Comparison of ENCODE assay signal across 36 cellular contexts in genomic region chr11:77201991-77202841, GRCh38.
A peak's percentile ranks its signal among the peaks of the same experiment; 100 is the strongest.
DNase-seq lines count a peak whose midpoint lies in the region; ATAC-seq, FAIRE-seq and TF ChIP-seq lines count a peak whose summit lies in the region.
"Had no signal": no experiment of that assay in that cellular context is flagged by ENCODE, and none has a peak within 500 bp of the region (broad histone marks: within the 10 kb centered on the region; RNA-seq: fewer than 3 reads in every experiment).

No MANE protein-coding gene starts in this region.

- TF ChIP-seq RAD21 in HepG2 (CRISPR knock-in tag; IDR thresholded peaks at IDR 0.05) = no peak

- no peaks in the 10 kb centered on the region for H3K4me1 Mint-ChIP-seq in chondrocyte (ENCODE audit: low read depth)
- H3K4me1 Mint-ChIP-seq: nephron had no signal

- no peak overlapping the region for H3K27ac Mint-ChIP-seq in chondrocyte (ENCODE audit: unreplicated experiment)
- H3K27ac Mint-ChIP-seq: activated CD8-positive, alpha-beta T cell treated with anti-CD3 and anti-CD28 coated beads for 36 hours; nephron; stimulated activated naive CD8-positive, alpha-beta T cell treated with anti-CD3 and anti-CD28 coated beads, Interleukin-15, Interleukin-2, amounts not matched to agents 100 ng/mL and 50 ng/mL, for 24 hours; T-helper 17 cell had no signal

- DNase-seq in right lobe of liver (peak in 2 of 3 donors; percentile 41 to 52), HepG2 (ENCODE audit: low spot score) (no peak), chondrocyte (ENCODE audit: low spot score) (peak; percentile 68), sciatic nerve (ENCODE audit: low spot score) (peak; percentile 42), urothelium cell line (ENCODE audit: low spot score) (no peak), tibial nerve (ENCODE audit: low spot score in 2 of 2) (no peak)
- DNase-seq: activated CD4-positive, alpha-beta T cell treated with anti-CD3 and anti-CD28 coated beads for 1 hour; activated CD8-positive, alpha-beta T cell treated with anti-CD3 and anti-CD28 coated beads for 36 hours; activated naive CD4-positive, alpha-beta T cell treated with Interleukin-2 at 50 U/mL for 16 hours; activated T-cell treated with anti-CD3 and anti-CD28 coated beads, Interleukin-2, amount 50 U/mL, for 4 hours; amygdala; COR-L47; DMS53; effector CD4-positive, alpha-beta T cell; MV-4-11; NCI-H1436; NCI-H2081; NCI-H2227 treated with DMSO at 0.1 percent for 48 hours; NCI-H526; PC-3; small intestine; thyroid gland had no signal

- ATAC-seq in right lobe of liver (no peak), HepG2 (no peak), sciatic nerve (no peak), GM21423 (IDR thresholded peaks at IDR 0.05; ENCODE audit: unreplicated experiment) (no peak)
- ATAC-seq: activated CD8-positive, alpha-beta T cell treated with anti-CD3 and anti-CD28 coated beads for 36 hours; activated T-cell treated with anti-CD3 and anti-CD28 coated beads, Interleukin-2, amount 50 U/mL, for 4 hours; gastrocnemius medialis; HCT116; mucosa of descending colon; PC-3; Right ventricle myocardium inferior; SK-N-SH treated with all-trans-retinoic acid at 6 μM for 48 hours; T-helper 17 cell had no signal

- H3K79me2 ChIP-seq in HepG2 (ENCODE audit: insufficient read depth, low read length) = no peaks in the 10 kb centered on the region

- TF ChIP-seq POLR2A in right lobe of liver (IDR thresholded peaks at IDR 0.05) = no peak
- no peak for TF ChIP-seq POLR2A in HepG2 (IDR thresholded peaks at IDR 0.05; ENCODE audit: insufficient read depth in 1 of 2, low read depth in 2 of 2, low read length in 2 of 2)
- no peak for TF ChIP-seq POLR2A in tibial nerve (IDR thresholded peaks at IDR 0.05)

- H2AFZ ChIP-seq in HepG2 (ENCODE audit: low read length) = no peak overlapping the region

- H3K4me3 ChIP-seq in right lobe of liver (no peak overlapping the region), HepG2 (replicated peaks in 1 of 3; ENCODE audit: insufficient read depth in 1 of 3, low read depth in 2 of 3, low read length in 3 of 3) (no peak overlapping the region), tibial nerve (no peak overlapping the region)
- H3K4me3 ChIP-seq: BLaER1 treated with 17β-estradiol and CSF1 and Interleukin-3, amounts not matched to agents 10 nM and 100 nM; breast epithelium; gastrocnemius medialis; mucosa of descending colon; thyroid gland had no signal

- H3K27ac ChIP-seq in right lobe of liver (no peak overlapping the region), HepG2 (ENCODE audit: extremely low read length, insufficient read depth, low read length) (no peak overlapping the region), tibial nerve (no peak overlapping the region)
- H3K27ac ChIP-seq: breast epithelium, gastrocnemius medialis, thyroid gland had no signal

- H3K27me3 ChIP-seq in right lobe of liver (no peaks in the 10 kb centered on the region), HepG2 (ENCODE audit: control insufficient read depth in 1 of 2, insufficient read depth in 2 of 2, low read length in 2 of 2) (no peaks in the 10 kb centered on the region), tibial nerve (no peaks in the 10 kb centered on the region)
- H3K27me3 ChIP-seq: breast epithelium, gastrocnemius medialis, thyroid gland had no signal

- no peaks in the 10 kb centered on the region for H3K4me1 ChIP-seq in right lobe of liver
- H3K4me1 ChIP-seq in HepG2 (ENCODE audit: insufficient read depth, low read length) = no peaks in the 10 kb centered on the region
- H3K4me1 ChIP-seq in tibial nerve = no peaks in the 10 kb centered on the region
- H3K4me1 ChIP-seq: breast epithelium, gastrocnemius medialis, thyroid gland had no signal

- H3K9me3 Mint-ChIP-seq in chondrocyte (ENCODE audit: low read depth) = no peaks in the 10 kb centered on the region
- H3K9me3 Mint-ChIP-seq: activated CD8-positive, alpha-beta T cell treated with anti-CD3 and anti-CD28 coated beads for 36 hours; activated T-cell treated with anti-CD3 and anti-CD28 coated beads, Interleukin-2, amount 50 U/mL, for 4 hours; nephron; stimulated activated naive CD8-positive, alpha-beta T cell treated with anti-CD3 and anti-CD28 coated beads, Interleukin-15, Interleukin-2, amounts not matched to agents 100 ng/mL and 50 ng/mL, for 24 hours had no signal

- H3K9me3 ChIP-seq in right lobe of liver (no peaks in the 10 kb centered on the region), HepG2 (ENCODE audit: low read length) (no peaks in the 10 kb centered on the region), tibial nerve (no peaks in the 10 kb centered on the region)
- H3K9me3 ChIP-seq: BLaER1 treated with 17β-estradiol and CSF1 and Interleukin-3, amounts not matched to agents 10 nM and 100 nM; breast epithelium; gastrocnemius medialis; mucosa of descending colon; thyroid gland had no signal

- H3K27me3 Mint-ChIP-seq in chondrocyte (ENCODE audit: low read depth) = peaks cover 4% of the 10 kb centered on the region
- H3K27me3 Mint-ChIP-seq: activated CD8-positive, alpha-beta T cell treated with anti-CD3 and anti-CD28 coated beads for 36 hours; stimulated activated naive CD8-positive, alpha-beta T cell treated with anti-CD3 and anti-CD28 coated beads, Interleukin-15, Interleukin-2, amounts not matched to agents 100 ng/mL and 50 ng/mL, for 24 hours had no signal

- H3K36me3 Mint-ChIP-seq in chondrocyte (ENCODE audit: low read depth) = no peaks in the 10 kb centered on the region

- intact Hi-C loops in right lobe of liver (cut with DNase I) = no loop called here
- intact Hi-C loops in HepG2 (cut with micrococcal nuclease; ENCODE audit: unreplicated experiment) = no loop called here
- intact Hi-C loops in sciatic nerve (cut with DNase I) = no loop called here

- CTCF ChIA-PET in HepG2 (lab: Yijun Ruan, JAX; ENCODE audit: low intra/inter-chr PET ratio, low total read pairs) = no interaction called here

- POLR2A ChIA-PET in HepG2 (lab: Yijun Ruan, JAX) = no interaction called here

- no peak for FAIRE-seq in HepG2 (lab: Jason Lieb, UNC)
- peak; percentile 13 for FAIRE-seq in urothelium cell line (lab: Jason Lieb, UNC)
- FAIRE-seq: colon, GM12891, small intestine, TTC549 had no signal

- H3K4me3 Mint-ChIP-seq in chondrocyte (ENCODE audit: unreplicated experiment) = no peak overlapping the region
- H3K4me3 Mint-ChIP-seq: activated CD8-positive, alpha-beta T cell treated with anti-CD3 and anti-CD28 coated beads for 36 hours; activated T-cell treated with anti-CD3 and anti-CD28 coated beads, Interleukin-2, amount 50 U/mL, for 4 hours; nephron; stimulated activated naive CD8-positive, alpha-beta T cell treated with anti-CD3 and anti-CD28 coated beads, Interleukin-15, Interleukin-2, amounts not matched to agents 100 ng/mL and 50 ng/mL, for 24 hours; T-helper 17 cell had no signal

- BruUV-seq in HepG2 (replicated peaks; lab: Mats Ljungman, UMichigan) = no TSS peak

- H3K36me3 ChIP-seq in right lobe of liver (peaks cover 0 to 56% (median 10%) of the 10 kb centered on the region in 4 donors), HepG2 (replicated peaks in 1 of 2; ENCODE audit: control insufficient read depth in 1 of 2, insufficient read depth in 2 of 2, low read length in 2 of 2) (no peaks in the 10 kb centered on the region), tibial nerve (no peaks in the 10 kb centered on the region)
- H3K36me3 ChIP-seq: breast epithelium, gastrocnemius medialis, thyroid gland had no signal

- no peak overlapping the region for H3K9ac ChIP-seq in HepG2 (ENCODE audit: insufficient read depth, low read depth, low read length)

- in situ Hi-C loops in HepG2 (cut with HindIII; ENCODE audit: extremely low pct_ligation_motif_present, low pct_unique_long_range_greater_than_20kb) = no loop called here

- H3K4me2 ChIP-seq in HepG2 (ENCODE audit: low read depth, low read length) = no peak overlapping the region

- WGBS in right lobe of liver (ENCODE audit: insufficient coverage, low coverage, low lambda C conversion rate, missing lambda C conversion rate) = 100% methylated on average over 5 of the region's 23 CpGs
- WGBS in HepG2 (ENCODE audit: low lambda C conversion rate) = 93% methylated on average over 7 of the region's 23 CpGs
- 86 to 92% methylated on average over 9 to 23 of the region's 23 CpGs for WGBS in tibial nerve, 2 donors

- TF ChIP-seq EP300 in HepG2 (IDR thresholded peaks at IDR 0.05; ENCODE audit: low read depth in 2 of 2, low read length in 2 of 2) = no peak
- no peak for TF ChIP-seq EP300 in HepG2 (CRISPR knock-in tag; IDR thresholded peaks at IDR 0.05; ENCODE audit: borderline replicate concordance)
- TF ChIP-seq EP300 in tibial nerve (IDR thresholded peaks at IDR 0.05) = no peak

- TF ChIP-seq CTCF in right lobe of liver (IDR thresholded peaks at IDR 0.05) (no peak), HepG2 (CRISPR knock-in tag; IDR thresholded peaks at IDR 0.05) (no peak), chondrocyte (IDR thresholded peaks at IDR 0.05) (no peak), tibial nerve (IDR thresholded peaks at IDR 0.05) (no peak)

- H4K20me1 ChIP-seq in HepG2 (ENCODE audit: insufficient read depth, low read length) = no peaks in the 10 kb centered on the region

TF ChIP-seq in HepG2, 621 proteins besides CTCF, POLR2A, EP300 and RAD21 (continues in another document):
- TF ChIP-seq ZNF558 (CRISPR knock-in tag; IDR thresholded peaks at IDR 0.05; ENCODE audit: borderline replicate concordance) = no peak
- TF ChIP-seq, protein P1, sequence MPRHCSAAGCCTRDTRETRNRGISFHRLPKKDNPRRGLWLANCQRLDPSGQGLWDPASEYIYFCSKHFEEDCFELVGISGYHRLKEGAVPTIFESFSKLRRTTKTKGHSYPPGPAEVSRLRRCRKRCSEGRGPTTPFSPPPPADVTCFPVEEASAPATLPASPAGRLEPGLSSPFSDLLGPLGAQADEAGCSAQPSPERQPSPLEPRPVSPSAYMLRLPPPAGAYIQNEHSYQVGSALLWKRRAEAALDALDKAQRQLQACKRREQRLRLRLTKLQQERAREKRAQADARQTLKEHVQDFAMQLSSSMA (CRISPR knock-in tag; IDR thresholded peaks at IDR 0.05) = no peak
- no peak for TF ChIP-seq ELF1 (CRISPR knock-in tag; IDR thresholded peaks at IDR 0.05)
- TF ChIP-seq, protein P2, sequence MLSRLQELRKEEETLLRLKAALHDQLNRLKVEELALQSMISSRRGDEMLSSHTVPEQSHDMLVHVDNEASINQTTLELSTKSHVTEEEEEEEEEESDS (CRISPR knock-in tag; IDR thresholded peaks at IDR 0.05; ENCODE audit: borderline replicate concordance) = no peak

Comparison
In these comparisons a context has a peak if more than half of its experiments do, and no peak if none do; other contexts are left out.
1. DNase-seq: peak in right lobe of liver (2 of 3), chondrocyte (single experiment) and sciatic nerve (single experiment); none in HepG2 (single experiment), urothelium cell line (single experiment) and tibial nerve (0 of 2).